14 cellular contexts compared by ENCODE assay signal in genomic region chr21:43644609-43645008, GRCh38. TPM values are rescaled to one million over a fixed set of nuclear protein-coding genes. Genes with fewer than 3 reads are reported as not detected.
DNase-seq lines count a peak whose midpoint lies in the region; ATAC-seq and TF ChIP-seq lines count a peak whose summit lies in the region.
"Had no signal": no experiment of that assay in that cellular context is flagged by ENCODE, and none has a peak within 500 bp of the region (broad histone marks: within the 10 kb centered on the region; RNA-seq: fewer than 3 reads in every experiment).

No MANE protein-coding gene starts in this region.

- H3K9me3 ChIP-seq in right cardiac atrium (ENCODE audit: control insufficient read depth, low read length): no peaks in the 10 kb centered on the region
- no peaks in the 10 kb centered on the region for H3K9me3 ChIP-seq in heart right ventricle
- H3K9me3 ChIP-seq in aorta (ENCODE audit: control insufficient read depth, low read length): no peaks in the 10 kb centered on the region
- H3K9me3 ChIP-seq: tibial nerve had no signal

- intact Hi-C loops in right cardiac atrium (cut with DNase I) (loop anchor here in 1 of 4 donors (10.0 kb wide), 1 partner anchor 300 kb away; no protein-coding TSS in a partner anchor), heart right ventricle (cut with DNase I) (loop anchor here in 4 of 10 donors (5.0 to 10.0 kb wide), 5 partner anchors 32 to 730 kb away; partner anchors contain the start of gene ERVH48-1 (in 1 of the 4)), head of caudate nucleus (cut with DNase I) (no loop called here), aorta (cut with DNase I) (no loop called here)

- H3K36me3 ChIP-seq in heart right ventricle: no peaks in the 10 kb centered on the region
- H3K36me3 ChIP-seq in aorta (ENCODE audit: control insufficient read depth in 1 of 2, insufficient read depth in 2 of 2, low read length in 1 of 2): no peaks in the 10 kb centered on the region
- H3K36me3 ChIP-seq: tibial nerve had no signal

- no peaks in the 10 kb centered on the region for H3K4me1 ChIP-seq in right cardiac atrium (ENCODE audit: control insufficient read depth, insufficient read depth, low read length)
- H3K4me1 ChIP-seq in heart right ventricle: peaks cover 0 to 25% (median 15%) of the 10 kb centered on the region in 9 donors
- H3K4me1 ChIP-seq in aorta (ENCODE audit: control insufficient read depth in 1 of 2, insufficient read depth in 2 of 2, low read length in 2 of 2): no peaks in the 10 kb centered on the region

- H3K4me3 ChIP-seq in right cardiac atrium (ENCODE audit: low read length) (no peak overlapping the region), heart right ventricle (no peak overlapping the region), aorta (ENCODE audit: low read length in 2 of 2) (no peak overlapping the region)
- H3K4me3 ChIP-seq: tibial nerve had no signal

- DNase-seq in right cardiac atrium: peak; percentile 49 to 70 (median 63)
- DNase-seq in heart right ventricle: no peak
- DNase-seq in astrocyte of the hippocampus (ENCODE audit: low read depth, low spot score): peak; percentile 77
- peak in 37 of 42 donors; percentile 17 to 83 (median 58) for DNase-seq in head of caudate nucleus
- DNase-seq in aorta: peak in 1 of 2 donors; percentile 56
- DNase-seq in activated naive CD4-positive, alpha-beta T cell treated with Interleukin-2 at 50 U/mL for 16 hours: no peak
- no peak for DNase-seq in midbrain (lab: John Stamatoyannopoulos, UW)
- no peak for DNase-seq in mesenteric fat pad (ENCODE audit: low spot score)
- DNase-seq: activated CD8-positive, alpha-beta T cell treated with anti-CD3 and anti-CD28 coated beads for 36 hours; activated naive CD4-positive, alpha-beta T cell treated with anti-CD3 and anti-CD28 coated beads, Interleukin-2, amount 50 U/mL, for 16 hours; effector memory CD4-positive, alpha-beta T cell; EL; NCI-H187 had no signal

- H3K27me3 ChIP-seq in right cardiac atrium (ENCODE audit: control insufficient read depth, insufficient read depth) (no peaks in the 10 kb centered on the region), heart right ventricle (no peaks in the 10 kb centered on the region), aorta (ENCODE audit: control insufficient read depth in 1 of 2, insufficient read depth in 2 of 2, low read length in 1 of 2) (no peaks in the 10 kb centered on the region)
- H3K27me3 ChIP-seq: tibial nerve had no signal

- no peak for TF ChIP-seq CTCF in heart right ventricle (IDR thresholded peaks at IDR 0.05)

- H3K27ac ChIP-seq in right cardiac atrium (ENCODE audit: low read length) (no peak overlapping the region), heart right ventricle (no peak overlapping the region), aorta (ENCODE audit: low read depth in 1 of 2, low read length in 2 of 2) (no peak overlapping the region)

- WGBS in right cardiac atrium: 60% methylated on average over 6 of the region's 6 CpGs
- WGBS in heart right ventricle, 2 donors: 79 to 85% methylated on average over 6 of the region's 6 CpGs
- WGBS in aorta, 2 donors: 27 to 36% methylated on average over 6 of the region's 6 CpGs

- ATAC-seq in right cardiac atrium (peak; percentile 47), heart right ventricle (no peak), aorta (ENCODE audit: low FRiP score) (peak; percentile 37)
- ATAC-seq: activated CD8-positive, alpha-beta T cell treated with anti-CD3 and anti-CD28 coated beads for 36 hours had no signal

RNA-seq across cellular contexts. Expression of gene HSF2BP, which starts 14.7 kb away (rescaled TPM):
- total RNA-seq in right cardiac atrium: under 1 TPM; 0.21 to 0.42 (median 0.38) TPM
- polyA plus RNA-seq in right cardiac atrium: 0.18 TPM
- total RNA-seq in heart right ventricle: under 1 TPM in 5 of 10 donors, not detected in 5; 0.12 to 0.51 (median 0.18) TPM
- polyA plus RNA-seq in heart right ventricle: under 1 TPM in 1 of 2 donors, not detected in 1; 0.16 TPM
- total RNA-seq in aorta: under 1 TPM in 1 of 2 donors, not detected in 1; 0.51 TPM
- polyA plus RNA-seq in aorta: not detected
- 0.26 TPM for total RNA-seq in mesenteric fat pad

RNA-seq across cellular contexts. Expression of gene RRP1B, which starts 14.8 kb away (rescaled TPM):
- total RNA-seq in right cardiac atrium: 10 to 100 TPM; 10.5 to 12.5 (median 11.5) TPM
- 4.7 TPM for polyA plus RNA-seq in right cardiac atrium
- 10 to 100 TPM in 2 of 10 donors, 1 to 10 TPM in 8; 7.1 to 11.3 (median 8.6) TPM for total RNA-seq in heart right ventricle
- 1 to 10 TPM; 5.0 to 5.9 TPM for polyA plus RNA-seq in heart right ventricle
- total RNA-seq in aorta: 10 to 100 TPM; 15.9 to 16.4 TPM
- 1 to 10 TPM; 4.9 to 5.9 TPM for polyA plus RNA-seq in aorta
- total RNA-seq in mesenteric fat pad: 24.3 TPM

Comparison
In these comparisons a context has a peak if more than half of its experiments do, and no peak if none do; other contexts are left out.
1. ATAC-seq: peak in right cardiac atrium (2 of 2) and aorta (single experiment); none in heart right ventricle (0 of 8).
2. DNase-seq: peak in right cardiac atrium (3 of 3), astrocyte of the hippocampus (single experiment) and head of caudate nucleus (37 of 42); none in heart right ventricle (0 of 2), activated naive CD4-positive, alpha-beta T cell treated with Interleukin-2 at 50 U/mL for 16 hours (single experiment), midbrain (single experiment) and mesenteric fat pad (single experiment).